Comparison of ENCODE assay signal across 22 cellular contexts in the genomic region with DNA sequence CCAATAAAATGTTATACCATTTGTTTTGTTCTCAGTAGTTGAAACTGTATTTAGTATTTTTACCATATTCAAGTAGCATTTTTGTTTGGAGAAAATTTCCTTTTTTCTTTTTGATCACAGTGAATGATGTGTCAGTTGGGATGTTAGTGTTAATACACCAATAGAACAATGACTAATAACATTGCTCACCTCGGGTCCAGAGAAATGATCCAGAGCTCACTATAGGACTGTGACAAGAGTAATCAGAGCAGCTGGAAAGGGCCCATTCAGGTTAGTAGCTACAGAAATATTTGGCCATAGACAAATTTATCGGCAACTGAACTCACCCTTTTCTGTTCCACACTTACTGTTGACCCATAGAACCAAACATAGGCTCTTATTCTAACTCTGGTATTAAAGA.
"Had no signal": no experiment of that assay in that cellular context is flagged by ENCODE, and none has a peak within 500 bp of the region (broad histone marks: within the 10 kb centered on the region; RNA-seq: fewer than 3 reads in every experiment).

No MANE protein-coding gene starts in this region.

- H3K27me3 ChIP-seq: colonic mucosa, dorsolateral prefrontal cortex, esophagus squamous epithelium, gastroesophageal sphincter, heart left ventricle, transverse colon had no signal

- H3K4me1 ChIP-seq: colonic mucosa, esophagus squamous epithelium, gastroesophageal sphincter, heart left ventricle, lower lobe of right lung, transverse colon had no signal

- H3K27ac ChIP-seq: colonic mucosa, dorsolateral prefrontal cortex, esophagus squamous epithelium, gastroesophageal sphincter, heart left ventricle, lower lobe of right lung, transverse colon had no signal

- H3K27ac Mint-ChIP-seq: activated B cell treated with CpG ODN at 0.5 μM for 24 hours; activated CD4-positive, alpha-beta T cell treated with anti-CD3 and anti-CD28 coated beads for 36 hours; activated naive CD8-positive, alpha-beta T cell treated with anti-CD3 and anti-CD28 coated beads for 36 hours; activated T-helper 2 cell treated with anti-CD3 and anti-CD28 coated beads, Interferon-gamma antibody, Interleukin-2, Interleukin-4, amounts not matched to agents 10 μg/mL and 5 μg/mL and 100 μg/mL, durations not matched to agents 14 hours and 24 hours and 36 hours; naive B cell; stimulated activated naive B cell treated with anti-CD40 and anti-IgM and Interleukin-4, amounts not matched to agents 10 μg/mL and 1 μg/mL and 100 μg/mL, for 72 hours had no signal

- H3K4me3 Mint-ChIP-seq: activated B cell treated with CpG ODN at 0.5 μM for 24 hours; activated CD4-positive, alpha-beta T cell treated with anti-CD3 and anti-CD28 coated beads for 36 hours; activated naive CD8-positive, alpha-beta T cell treated with anti-CD3 and anti-CD28 coated beads for 36 hours; activated T-cell treated with anti-CD3 and anti-CD28 coated beads, Interleukin-2, amount 50 U/mL, for 4 hours; naive B cell; stimulated activated naive B cell treated with anti-CD40 and anti-IgM and Interleukin-4, amounts not matched to agents 10 μg/mL and 1 μg/mL and 100 μg/mL, for 72 hours had no signal

- H3K9me3 ChIP-seq: colonic mucosa, esophagus squamous epithelium, gastroesophageal sphincter, lower lobe of right lung, transverse colon had no signal

- H3K36me3 ChIP-seq: colonic mucosa, esophagus squamous epithelium, gastroesophageal sphincter, heart left ventricle, lower lobe of right lung, transverse colon had no signal

- H3K27me3 Mint-ChIP-seq: activated B cell treated with CpG ODN at 0.5 μM for 24 hours; activated CD4-positive, alpha-beta T cell treated with anti-CD3 and anti-CD28 coated beads for 36 hours; activated naive CD8-positive, alpha-beta T cell treated with anti-CD3 and anti-CD28 coated beads for 36 hours; naive B cell; stimulated activated naive B cell treated with anti-CD40 and anti-IgM and Interleukin-4, amounts not matched to agents 10 μg/mL and 1 μg/mL and 100 μg/mL, for 72 hours had no signal

- H3K36me3 Mint-ChIP-seq: activated naive CD8-positive, alpha-beta T cell treated with anti-CD3 and anti-CD28 coated beads for 36 hours had no signal

- H3K4me2 ChIP-seq: smooth muscle cell had no signal

- H3K4me3 ChIP-seq: colonic mucosa, dorsolateral prefrontal cortex, esophagus squamous epithelium, gastroesophageal sphincter, heart left ventricle, lower lobe of right lung, smooth muscle cell, transverse colon had no signal

- H3K4me1 Mint-ChIP-seq: activated B cell treated with CpG ODN at 0.5 μM for 24 hours; activated CD4-positive, alpha-beta T cell treated with anti-CD3 and anti-CD28 coated beads for 36 hours; activated naive CD8-positive, alpha-beta T cell treated with anti-CD3 and anti-CD28 coated beads for 36 hours; naive B cell; stimulated activated naive B cell treated with anti-CD40 and anti-IgM and Interleukin-4, amounts not matched to agents 10 μg/mL and 1 μg/mL and 100 μg/mL, for 72 hours had no signal

- DNase-seq: activated B cell treated with CpG ODN at 0.5 μM for 24 hours; activated CD4-positive, alpha-beta T cell treated with anti-CD3 and anti-CD28 coated beads for 36 hours; activated CD4-positive, alpha-beta T cell treated with anti-CD3 and anti-CD28 coated beads, Interleukin-2, amount 50 U/mL, for 48 hours; activated CD8-positive, alpha-beta memory T cell treated with anti-CD3 and anti-CD28 coated beads, Interleukin-2, amount 50 U/mL, for 48 hours; activated naive CD4-positive, alpha-beta T cell; activated naive CD8-positive, alpha-beta T cell treated with anti-CD3 and anti-CD28 coated beads for 36 hours; activated T-cell treated with anti-CD3 and anti-CD28 coated beads, Interleukin-2, amount 50 U/mL, for 4 hours; colonic mucosa; dorsolateral prefrontal cortex; esophagus squamous epithelium; heart left ventricle; kidney; lower lobe of right lung; naive B cell; stimulated activated CD4-positive, alpha-beta T cell treated with anti-CD3 and anti-CD28 coated beads, Interleukin-15, amount 100 ng/mL, for 24 hours; stimulated activated CD8-positive, alpha-beta memory T cell treated with anti-CD3 and anti-CD28 coated beads, Interleukin-4, amount 100 ng/mL, for 48 hours; stimulated activated naive B cell treated with anti-CD40 and anti-IgM and Interleukin-4, amounts not matched to agents 10 μg/mL and 1 μg/mL and 100 μg/mL, for 72 hours; T-helper 9 cell; transverse colon had no signal
